ENCODE assay signal across 10 cellular contexts in the genomic region with DNA sequence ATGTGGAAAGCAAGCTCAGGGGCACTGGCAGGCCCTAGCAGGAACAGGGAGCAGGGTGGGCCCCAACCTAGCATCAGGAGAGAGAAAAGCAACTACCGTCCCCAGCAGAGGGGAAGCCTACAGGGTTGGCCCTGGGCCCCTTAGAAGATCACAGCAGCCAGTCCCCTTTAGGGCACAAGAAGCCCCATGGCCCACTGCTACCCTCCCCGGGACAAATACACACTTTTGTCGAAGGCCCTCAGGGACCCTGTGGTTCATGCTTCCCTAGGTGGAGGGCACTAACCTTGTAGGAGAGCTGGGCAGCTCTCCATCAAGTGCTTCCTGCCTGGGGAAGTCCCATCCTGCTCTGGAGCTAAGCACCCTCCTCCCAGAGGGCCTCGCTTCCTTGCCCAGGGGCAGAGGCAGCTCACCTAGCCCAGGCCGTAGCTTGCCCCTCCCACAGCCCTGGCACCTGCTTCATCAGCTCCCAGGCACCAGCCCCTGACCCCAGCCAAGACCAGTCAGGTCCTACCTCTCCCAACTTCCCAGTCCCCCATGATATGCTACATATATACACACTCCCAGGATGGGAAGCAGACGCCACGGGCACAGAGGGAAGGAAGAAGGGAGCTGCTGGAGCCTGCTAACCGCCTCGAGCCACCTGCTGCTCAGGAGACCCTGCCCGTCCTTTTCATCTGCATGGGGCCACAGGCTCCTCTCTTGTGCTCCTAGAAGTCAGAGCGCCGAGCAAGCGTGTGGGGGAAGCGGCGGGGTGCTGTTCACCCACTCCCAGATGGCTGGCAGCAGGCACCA. TPM values are rescaled to one million over a fixed set of nuclear protein-coding genes. Genes with fewer than 3 reads are reported as not detected.
DNase-seq lines count a peak whose midpoint lies in the region; ATAC-seq lines count a peak whose summit lies in the region.
"Had no signal": no experiment of that assay in that cellular context is flagged by ENCODE, and none has a peak within 500 bp of the region (broad histone marks: within the 10 kb centered on the region; RNA-seq: fewer than 3 reads in every experiment).

No MANE protein-coding gene starts in this region.

- peak overlapping the region; percentile 73 for H3K27ac Mint-ChIP-seq in activated naive CD4-positive, alpha-beta T cell treated with anti-CD3 and anti-CD28 coated beads for 36 hours
- peak overlapping the region; percentile 83 to 89 for H3K27ac Mint-ChIP-seq in T-cell

- ATAC-seq in T-cell (replicated peaks in 1 of 4) = peak in 2 of 4 experiments; percentile 15 to 28
- no peak for ATAC-seq in HG03342 (IDR thresholded peaks at IDR 0.05; ENCODE audit: unreplicated experiment)

- peaks cover 7 to 27% (median 21%) of the 10 kb centered on the region in 5 donors for H3K4me1 ChIP-seq in subcutaneous abdominal adipose tissue (ENCODE audit: control insufficient read depth in 5 of 5, insufficient read depth in 5 of 5, low read length in 5 of 5)

- H3K36me3 Mint-ChIP-seq in activated naive CD4-positive, alpha-beta T cell treated with anti-CD3 and anti-CD28 coated beads for 36 hours (ENCODE audit: low read depth) = peaks cover 21% of the 10 kb centered on the region
- peaks cover 41% of the 10 kb centered on the region for H3K36me3 Mint-ChIP-seq in T-cell

- H3K4me3 ChIP-seq in subcutaneous abdominal adipose tissue (ENCODE audit: low read depth in 1 of 5, low read length in 5 of 5) = no peak overlapping the region

- H3K9ac ChIP-seq in subcutaneous abdominal adipose tissue (ENCODE audit: low read length in 5 of 5) = no peak overlapping the region

- peak; percentile 52 for DNase-seq in activated naive CD4-positive, alpha-beta T cell treated with anti-CD3 and anti-CD28 coated beads for 36 hours
- DNase-seq in activated naive CD4-positive, alpha-beta T cell (lab: John Stamatoyannopoulos, UW) = no peak
- no peak for DNase-seq in T-cell
- peak; percentile 55 for DNase-seq in kidney tubule cell (ENCODE audit: low spot score)
- DNase-seq in NCI-H748 treated with DMSO at 0.1 percent for 48 hours (lab: John Stamatoyannopoulos, UW) = no peak
- no peak for DNase-seq in stimulated activated CD4-positive, alpha-beta T cell treated with anti-CD3 and anti-CD28 coated beads, Interleukin-1b, Interleukin-23, amount 100 ng/mL, for 48 hours
- DNase-seq: NCI-H226; stimulated activated naive CD4-positive, alpha-beta T cell treated with Interleukin-2 at 50 U/mL for 16 hours had no signal

- H3K27ac ChIP-seq in subcutaneous abdominal adipose tissue (ENCODE audit: low read depth, low read length) = peak overlapping the region; percentile 30

- peaks cover 0 to 94% (median 88%) of the 10 kb centered on the region in 5 donors for H3K36me3 ChIP-seq in subcutaneous abdominal adipose tissue (ENCODE audit: control insufficient read depth in 5 of 5, insufficient read depth in 5 of 5, low read length in 5 of 5)

- no peaks in the 10 kb centered on the region for H3K27me3 ChIP-seq in subcutaneous abdominal adipose tissue (ENCODE audit: control insufficient read depth in 5 of 5, insufficient read depth in 4 of 5, low read length in 5 of 5)

- intact Hi-C loops in activated naive CD4-positive, alpha-beta T cell treated with anti-CD3 and anti-CD28 coated beads for 36 hours (cut with micrococcal nuclease) = no loop called here

- peaks cover 31% of the 10 kb centered on the region for H3K4me1 Mint-ChIP-seq in activated naive CD4-positive, alpha-beta T cell treated with anti-CD3 and anti-CD28 coated beads for 36 hours (ENCODE audit: low read depth)
- peaks cover 60 to 70% (median 61%) of the 10 kb centered on the region in 3 donors for H3K4me1 Mint-ChIP-seq in T-cell

- H3K4me3 Mint-ChIP-seq in activated naive CD4-positive, alpha-beta T cell treated with anti-CD3 and anti-CD28 coated beads for 36 hours = no peak overlapping the region
- peak overlapping the region in 1 of 3 donors; percentile 18 for H3K4me3 Mint-ChIP-seq in T-cell

- no peaks in the 10 kb centered on the region for H3K9me3 ChIP-seq in subcutaneous abdominal adipose tissue (ENCODE audit: control insufficient read depth in 5 of 5, low read length in 5 of 5)

- no peaks in the 10 kb centered on the region for H3K27me3 Mint-ChIP-seq in activated naive CD4-positive, alpha-beta T cell treated with anti-CD3 and anti-CD28 coated beads for 36 hours (ENCODE audit: low read depth)
- H3K27me3 Mint-ChIP-seq in T-cell = peaks cover 0 to 1% of the 10 kb centered on the region in 2 donors

- CTCF ChIA-PET in activated naive CD4-positive, alpha-beta T cell treated with anti-CD3 and anti-CD28 coated beads for 36 hours (lab: Charles Lee) = interaction anchor here (0.6 to 1.6 kb wide), 3 partner anchors 10 to 24 kb away, joined by 6 to 8 read pairs (median 7); no protein-coding TSS in a partner anchor
- CTCF ChIA-PET in T-cell (lab: Charles Lee) = interaction anchor here (0.6 to 1.1 kb wide), 2 partner anchors 11 to 12 kb away, joined by 3 to 4 read pairs; no protein-coding TSS in a partner anchor

- H3K9me3 Mint-ChIP-seq in activated naive CD4-positive, alpha-beta T cell treated with anti-CD3 and anti-CD28 coated beads for 36 hours = no peaks in the 10 kb centered on the region
- H3K9me3 Mint-ChIP-seq in T-cell = no peaks in the 10 kb centered on the region

- POLR2A ChIA-PET in T-cell (lab: Charles Lee) = interaction anchor here (0.6 to 1.5 kb wide), 4 partner anchors 11 to 1954 kb away, joined by 3 to 12 read pairs (median 3); no protein-coding TSS in a partner anchor

RNA-seq across cellular contexts. Expression of gene SUN2, which starts 20.1 kb away (rescaled TPM):
- 100 to 1,000 TPM; 120 to 121 TPM for total RNA-seq in activated naive CD4-positive, alpha-beta T cell treated with anti-CD3 and anti-CD28 coated beads for 36 hours
- 1,000 to 10,000 TPM in 2 of 5 donors, 100 to 1,000 TPM in 3; 526 to 1,075 (median 979) TPM for total RNA-seq in T-cell

RNA-seq across cellular contexts. Expression of gene GTPBP1, which starts 29.9 kb away (rescaled TPM):
- total RNA-seq in activated naive CD4-positive, alpha-beta T cell treated with anti-CD3 and anti-CD28 coated beads for 36 hours = 100 to 1,000 TPM in 1 of 2 experiments, 10 to 100 TPM in 1; 98.9 to 107 TPM
- 100 to 1,000 TPM in 2 of 5 donors, 10 to 100 TPM in 3; 79.1 to 229 (median 83.3) TPM for total RNA-seq in T-cell

RNA-seq across cellular contexts. Expression of gene JOSD1, which starts 34.9 kb away (rescaled TPM):
- total RNA-seq in activated naive CD4-positive, alpha-beta T cell treated with anti-CD3 and anti-CD28 coated beads for 36 hours = 10 to 100 TPM; 48.9 to 54.3 TPM
- total RNA-seq in T-cell = 100 to 1,000 TPM in 2 of 5 donors, 10 to 100 TPM in 3; 78.4 to 164 (median 83.5) TPM

RNA-seq across cellular contexts. Expression of gene TOMM22, which starts 53.9 kb away (rescaled TPM):
- total RNA-seq in activated naive CD4-positive, alpha-beta T cell treated with anti-CD3 and anti-CD28 coated beads for 36 hours = 100 to 1,000 TPM; 151 to 154 TPM
- 10 to 100 TPM; 52.4 to 58.1 (median 53.3) TPM for total RNA-seq in T-cell

RNA-seq across cellular contexts. Expression of gene DNAL4, which starts 58.3 kb away (rescaled TPM):
- total RNA-seq in activated naive CD4-positive, alpha-beta T cell treated with anti-CD3 and anti-CD28 coated beads for 36 hours = 1 to 10 TPM; 5.9 to 8.0 TPM
- 10 to 100 TPM in 2 of 5 donors, 1 to 10 TPM in 3; 5.4 to 13.0 (median 8.8) TPM for total RNA-seq in T-cell

Comparison
In these comparisons a context has a peak if more than half of its experiments do, and no peak if none do; other contexts are left out.
1. DNase-seq: peak in activated naive CD4-positive, alpha-beta T cell treated with anti-CD3 and anti-CD28 coated beads for 36 hours (single experiment) and kidney tubule cell (single experiment); none in activated naive CD4-positive, alpha-beta T cell (0 of 4), T-cell (0 of 34), NCI-H748 treated with DMSO at 0.1 percent for 48 hours (single experiment) and stimulated activated CD4-positive, alpha-beta T cell treated with anti-CD3 and anti-CD28 coated beads, Interleukin-1b, Interleukin-23, amount 100 ng/mL, for 48 hours (single experiment).
2. RNA of gene SUN2, which starts 20.1 kb away (total RNA-seq): 526 to 1,075 TPM in T-cell; 120 to 121 TPM in activated naive CD4-positive, alpha-beta T cell treated with anti-CD3 and anti-CD28 coated beads for 36 hours; every median in the first group is over 4 times any median in the second.